In genomic region chr12:10304161-10304574, GRCh38 we compare ENCODE assay signal across 1 cellular context.
TF ChIP-seq lines count a peak whose summit lies in the region.

No MANE protein-coding gene starts in this region.

TF ChIP-seq in GM23338, 12 proteins besides CTCF, POLR2A, EP300 and RAD21 (continued from another document):
- TF ChIP-seq ETS1 (IDR thresholded peaks at IDR 0.05), result no peak
- no peak for TF ChIP-seq EZH2phosphoT487 (IDR thresholded peaks at IDR 0.05; ENCODE audit: unreplicated experiment)
- no peak for TF ChIP-seq STAT1 (IDR thresholded peaks at IDR 0.05; ENCODE audit: unreplicated experiment)
- TF ChIP-seq REST (IDR thresholded peaks at IDR 0.05; ENCODE audit: unreplicated experiment), result no peak
